In the genomic region with DNA sequence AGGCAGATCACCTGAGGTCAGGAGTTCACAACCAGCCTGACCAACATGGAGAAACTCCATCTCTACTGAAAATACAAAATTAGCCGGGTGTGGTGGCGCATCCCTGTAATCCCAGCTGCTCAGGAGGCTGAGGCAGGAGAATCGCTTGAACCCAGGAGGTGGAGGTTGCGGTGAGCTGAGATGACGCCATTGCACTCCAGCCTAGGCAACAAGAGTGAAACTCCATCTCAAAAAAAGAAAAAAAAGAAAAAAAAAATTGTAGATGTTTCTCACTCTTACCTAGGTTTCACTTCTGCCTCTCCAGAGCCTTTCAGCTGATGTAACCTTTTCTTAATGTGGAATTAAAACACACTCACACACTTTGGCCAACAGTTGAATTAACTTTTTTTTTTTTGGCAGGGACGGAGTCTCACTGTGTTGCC, we compare ENCODE assay signal across 6 cellular contexts. TPM values are rescaled to one million over a fixed set of nuclear protein-coding genes. Genes with fewer than 3 reads are reported as not detected.
"Had no signal": no experiment of that assay in that cellular context is flagged by ENCODE, and none has a peak within 500 bp of the region (broad histone marks: within the 10 kb centered on the region; RNA-seq: fewer than 3 reads in every experiment).

No MANE protein-coding gene starts in this region.

RNA-seq across cellular contexts. Expression of a gene that starts 18.2 kb away (rescaled TPM):
- total RNA-seq: body of pancreas had no signal

RNA-seq across cellular contexts. Expression of a gene that starts 23.8 kb away (rescaled TPM):
- total RNA-seq: cardiac septum, dermis blood vessel endothelial cell, kidney epithelial cell, lung microvascular endothelial cell, smooth muscle cell had no signal
